1 cellular context compared by ENCODE assay signal in the genomic region with DNA sequence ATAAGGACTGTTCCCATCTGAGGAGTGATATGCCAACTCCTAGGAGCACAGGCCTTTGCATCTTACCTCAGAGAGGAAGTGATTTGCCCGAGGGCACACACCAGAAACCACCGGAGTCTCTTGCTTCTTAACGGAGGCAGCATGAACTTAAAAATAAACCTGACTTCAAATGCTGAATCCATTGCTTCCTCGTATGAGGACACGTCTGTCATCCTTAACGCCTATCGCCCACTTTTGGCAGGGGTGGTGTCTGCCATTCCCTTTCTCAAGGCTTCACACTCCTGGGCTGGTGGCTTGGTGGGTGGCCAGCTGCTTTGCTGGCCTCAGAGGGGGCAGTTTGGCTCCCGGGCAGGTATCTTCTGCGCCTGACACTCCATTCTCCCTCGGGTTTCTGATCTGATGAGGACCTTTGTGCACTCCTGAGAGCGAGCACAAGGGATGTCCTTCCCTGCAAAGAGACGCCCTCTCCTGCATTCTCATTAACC.
TF ChIP-seq lines count a peak whose summit lies in the region.

No MANE protein-coding gene starts in this region.

TF ChIP-seq in H1, 55 proteins besides CTCF, POLR2A, EP300 and RAD21:
- TF ChIP-seq JUND (IDR thresholded peaks at IDR 0.05; ENCODE audit: low read length), result no peak
- TF ChIP-seq TAF7 (optimal IDR thresholded peaks at IDR 0.05; ENCODE audit: borderline replicate concordance, low read depth, low read length), result no peak
- TF ChIP-seq GTF2F1 (IDR thresholded peaks at IDR 0.05; ENCODE audit: borderline replicate concordance, low read depth, low read length), result no peak
- TF ChIP-seq CREB1 (IDR thresholded peaks at IDR 0.05), result no peak
- TF ChIP-seq SUZ12 (IDR thresholded peaks at IDR 0.05; ENCODE audit: low read length), result no peak
- no peak for TF ChIP-seq CHD2 (IDR thresholded peaks at IDR 0.05; ENCODE audit: low read length)
- TF ChIP-seq, protein P1, sequence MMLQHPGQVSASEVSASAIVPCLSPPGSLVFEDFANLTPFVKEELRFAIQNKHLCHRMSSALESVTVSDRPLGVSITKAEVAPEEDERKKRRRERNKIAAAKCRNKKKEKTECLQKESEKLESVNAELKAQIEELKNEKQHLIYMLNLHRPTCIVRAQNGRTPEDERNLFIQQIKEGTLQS (IDR thresholded peaks at IDR 0.05; ENCODE audit: insufficient read depth, low read depth, low read length), result no peak
- TF ChIP-seq, protein P2, sequence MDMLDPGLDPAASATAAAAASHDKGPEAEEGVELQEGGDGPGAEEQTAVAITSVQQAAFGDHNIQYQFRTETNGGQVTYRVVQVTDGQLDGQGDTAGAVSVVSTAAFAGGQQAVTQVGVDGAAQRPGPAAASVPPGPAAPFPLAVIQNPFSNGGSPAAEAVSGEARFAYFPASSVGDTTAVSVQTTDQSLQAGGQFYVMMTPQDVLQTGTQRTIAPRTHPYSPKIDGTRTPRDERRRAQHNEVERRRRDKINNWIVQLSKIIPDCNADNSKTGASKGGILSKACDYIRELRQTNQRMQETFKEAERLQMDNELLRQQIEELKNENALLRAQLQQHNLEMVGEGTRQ (IDR thresholded peaks at IDR 0.05; ENCODE audit: low read length), result no peak
- no peak for TF ChIP-seq TCF12 (IDR thresholded peaks at IDR 0.05; ENCODE audit: low read depth, low read length)
- TF ChIP-seq RNF2 (IDR thresholded peaks at IDR 0.05; ENCODE audit: borderline replicate concordance, low read depth, low read length, missing control alignments, poor library complexity, severe bottlenecking), result no peak
